8 cellular contexts compared by ENCODE assay signal in the genomic region with DNA sequence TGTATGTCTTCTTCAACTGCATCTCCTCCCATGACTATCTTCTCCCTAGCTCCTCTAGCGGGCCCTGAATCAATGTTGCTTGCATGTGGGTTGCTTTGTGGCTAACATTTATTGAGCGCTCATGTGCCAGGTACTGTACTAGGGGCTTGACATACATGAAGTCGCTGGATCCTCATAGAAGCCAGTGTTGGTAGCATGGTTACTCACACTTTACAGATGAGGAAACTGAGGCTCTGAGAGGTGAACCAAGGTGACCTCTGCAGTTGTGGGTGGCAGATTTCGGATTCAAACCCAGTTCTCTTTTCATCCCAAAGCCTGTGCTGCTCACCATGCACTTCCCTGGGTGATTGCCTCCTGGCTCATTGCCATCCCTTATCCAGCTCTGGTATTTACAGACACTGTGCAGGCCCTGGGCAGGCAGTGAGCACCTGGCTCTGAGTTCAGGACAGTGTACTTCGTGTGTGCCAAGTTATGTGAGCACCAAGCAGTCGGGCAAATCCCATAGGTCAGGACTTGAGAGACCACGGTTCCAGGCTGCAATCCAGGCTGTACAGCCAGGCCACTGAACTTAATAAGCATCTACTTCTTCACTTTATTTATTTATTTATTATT. TPM values are rescaled to one million over a fixed set of nuclear protein-coding genes. Genes with fewer than 3 reads are reported as not detected.
A peak's percentile ranks its signal among the peaks of the same experiment; 100 is the strongest.
DNase-seq lines count a peak whose midpoint lies in the region; ATAC-seq and TF ChIP-seq lines count a peak whose summit lies in the region.

No MANE protein-coding gene starts in this region.

- H3K9me3 ChIP-seq in esophagus squamous epithelium (peaks cover 0 to 4% (median 0%) of the 10 kb centered on the region in 3 donors), neuronal stem cell (replicated peaks in 1 of 2; ENCODE audit: control insufficient read depth in 2 of 2, insufficient read depth in 1 of 2, low read depth in 1 of 2, low read length in 2 of 2) (peaks cover 0 to 22% of the 10 kb centered on the region in 2 donors)

- H3K4me2 ChIP-seq in neuronal stem cell (ENCODE audit: insufficient read depth, low read length, poor library complexity, severe bottlenecking): peak overlapping the region; percentile 77

- peak overlapping the region; percentile 99 for H2AFZ ChIP-seq in neuronal stem cell (ENCODE audit: low read length)

- H2AK5ac ChIP-seq in neuronal stem cell (ENCODE audit: low read depth, low read length): peak overlapping the region; percentile 8

- no peak overlapping the region for H3K18ac ChIP-seq in neuronal stem cell (ENCODE audit: low read length)

- H3K27ac ChIP-seq in esophagus squamous epithelium (peak overlapping the region; percentile 93 to 98 (median 96)), neuronal stem cell (replicated peaks; ENCODE audit: low read length) (no peak overlapping the region)

- H4K8ac ChIP-seq in neuronal stem cell (ENCODE audit: low read depth, low read length): no peak overlapping the region

- intact Hi-C loops in esophagus squamous epithelium (cut with DNase I): no loop called here

- H3K4ac ChIP-seq in neuronal stem cell (ENCODE audit: low read length): no peak overlapping the region

- no peak overlapping the region for H2BK12ac ChIP-seq in neuronal stem cell (ENCODE audit: low read length)

- no peak overlapping the region for H3K14ac ChIP-seq in neuronal stem cell (ENCODE audit: low read length)

- peak overlapping the region; percentile 85 for H3K9ac ChIP-seq in neuronal stem cell (ENCODE audit: low read depth, low read length, poor library complexity)

- TF ChIP-seq CTCF in esophagus squamous epithelium (IDR thresholded peaks at IDR 0.05): no peak

- no peak for ATAC-seq in HG02798 (IDR thresholded peaks at IDR 0.05; ENCODE audit: poor library complexity, unreplicated experiment)

- peak; percentile 11 to 65 for DNase-seq in NCI-H2081 (lab: John Stamatoyannopoulos, UW)
- DNase-seq in NCI-H2081 treated with DMSO at 0.1 percent for 48 hours (lab: John Stamatoyannopoulos, UW): no peak
- DNase-seq in esophagus squamous epithelium (lab: John Stamatoyannopoulos, UW): no peak
- DNase-seq in neuronal stem cell (ENCODE audit: low spot score): no peak
- DNase-seq in NCI-H1417 treated with DMSO at 0.1 percent for 48 hours (lab: John Stamatoyannopoulos, UW): no peak
- no peak for DNase-seq in amniotic stem cell (lab: John Stamatoyannopoulos, UW)

- H4K91ac ChIP-seq in neuronal stem cell (ENCODE audit: low read depth, low read length, poor library complexity): no peak overlapping the region

- H3K4me3 ChIP-seq in esophagus squamous epithelium: peak overlapping the region; percentile 88 to 94 (median 91)
- H3K4me3 ChIP-seq in neuronal stem cell (ENCODE audit: low read length in 2 of 2): peak overlapping the region in 1 of 2 donors; percentile 91

- no peak overlapping the region for H2BK120ac ChIP-seq in neuronal stem cell (ENCODE audit: low read depth, low read length)

- H3K27me3 ChIP-seq in esophagus squamous epithelium (no peaks in the 10 kb centered on the region), neuronal stem cell (ENCODE audit: control insufficient read depth in 3 of 3, insufficient read depth in 3 of 3, low read depth in 1 of 3, low read length in 3 of 3) (no peaks in the 10 kb centered on the region)

- no peak overlapping the region for H3K23ac ChIP-seq in neuronal stem cell (ENCODE audit: low read depth, low read length, poor library complexity)

- H2BK15ac ChIP-seq in neuronal stem cell (ENCODE audit: low read length): no peak overlapping the region

- TF ChIP-seq POLR2A in Raji (IDR thresholded peaks at IDR 0.05; ENCODE audit: insufficient read depth, low read depth, low read length) (peak; percentile 10; the same call in 1 of the 2 replicates), esophagus squamous epithelium (IDR thresholded peaks at IDR 0.05) (no peak)

- H3K36me3 ChIP-seq in esophagus squamous epithelium: peaks cover 11 to 66% (median 28%) of the 10 kb centered on the region in 3 donors
- peaks cover 26 to 55% of the 10 kb centered on the region in 2 donors for H3K36me3 ChIP-seq in neuronal stem cell (replicated peaks in 1 of 2; ENCODE audit: control insufficient read depth in 2 of 2, insufficient read depth in 2 of 2, low read length in 2 of 2)

- H3K79me1 ChIP-seq in neuronal stem cell (ENCODE audit: low read depth, low read length): peaks cover 3% of the 10 kb centered on the region

- H2BK5ac ChIP-seq in neuronal stem cell (ENCODE audit: low read length): no peak overlapping the region

- 36 to 61% methylated on average over 4 to 7 of the region's 7 CpGs for WGBS in esophagus squamous epithelium, 2 donors
- WGBS in neuronal stem cell (ENCODE audit: extremely low coverage in 2 of 2, insufficient read length in 2 of 2, insufficient replicate concordance in 1 of 2), 2 donors: no CpG with 5 or more reads among the region's 7 CpGs

- peaks cover 15 to 53% (median 36%) of the 10 kb centered on the region in 3 donors for H3K4me1 ChIP-seq in esophagus squamous epithelium
- H3K4me1 ChIP-seq in neuronal stem cell (ENCODE audit: control insufficient read depth in 2 of 2, insufficient read depth in 1 of 2, low read depth in 1 of 2, low read length in 2 of 2): peaks cover 11 to 18% of the 10 kb centered on the region in 2 donors

RNA-seq across cellular contexts. Expression of gene LRSAM1, which starts 1.3 kb away (rescaled TPM):
- 10 to 100 TPM in 3 of 4 donors, 1 to 10 TPM in 1; 8.0 to 16.2 (median 12.9) TPM for total RNA-seq in esophagus squamous epithelium
- 7.6 TPM for polyA plus RNA-seq in neuronal stem cell (2013, experiment 1 of 2)
- 7.2 TPM for polyA plus RNA-seq in neuronal stem cell (2013, experiment 2 of 2)

RNA-seq across cellular contexts. Expression of gene RPL12, which starts 1.4 kb away (rescaled TPM):
- 1,000 to 10,000 TPM; 1,192 to 3,474 (median 2,165) TPM for total RNA-seq in esophagus squamous epithelium
- polyA plus RNA-seq in neuronal stem cell (2013, experiment 1 of 2): 3,244 TPM
- polyA plus RNA-seq in neuronal stem cell (2013, experiment 2 of 2): 3,233 TPM

RNA-seq across cellular contexts. Expression of gene ZNF79, which starts 28.4 kb away (rescaled TPM):
- 1 to 10 TPM; 3.1 to 9.9 (median 4.7) TPM for total RNA-seq in esophagus squamous epithelium
- polyA plus RNA-seq in neuronal stem cell (2013, experiment 1 of 2): 3.2 TPM
- polyA plus RNA-seq in neuronal stem cell (2013, experiment 2 of 2): 3.3 TPM

RNA-seq across cellular contexts. Expression of gene SLC2A8, which starts 55.6 kb away (rescaled TPM):
- 10 to 100 TPM in 3 of 4 donors, 1 to 10 TPM in 1; 6.2 to 28.3 (median 16.7) TPM for total RNA-seq in esophagus squamous epithelium
- 10.9 TPM for polyA plus RNA-seq in neuronal stem cell (2013, experiment 1 of 2)
- polyA plus RNA-seq in neuronal stem cell (2013, experiment 2 of 2): 10.8 TPM

Comparison
In these comparisons a context has a peak if more than half of its experiments do, and no peak if none do; other contexts are left out.
1. DNase-seq: peak in NCI-H2081 (2 of 2); none in NCI-H2081 treated with DMSO at 0.1 percent for 48 hours (single experiment), esophagus squamous epithelium (single experiment), neuronal stem cell (single experiment), NCI-H1417 treated with DMSO at 0.1 percent for 48 hours (single experiment) and amniotic stem cell (single experiment).